16 cellular contexts compared by ENCODE assay signal in the genomic region with DNA sequence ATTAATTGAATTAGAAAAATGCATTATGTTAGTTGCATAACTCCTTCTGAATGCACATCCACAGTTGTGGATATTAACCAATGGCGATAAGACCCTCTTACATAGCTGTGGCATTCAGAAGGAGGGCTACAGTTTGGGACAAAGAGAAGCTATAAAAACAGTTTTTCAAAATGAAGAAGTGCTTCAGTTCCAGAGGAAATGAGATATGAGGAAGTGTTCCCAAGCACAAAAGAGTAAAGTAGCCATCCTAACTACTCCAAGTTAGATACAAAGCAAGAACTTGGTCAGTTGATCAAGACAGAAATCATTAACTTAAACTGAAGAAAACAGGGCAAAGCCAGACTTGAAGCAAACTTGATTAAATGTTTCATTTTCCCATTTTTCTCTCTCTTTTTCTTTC.
"Had no signal": no experiment of that assay in that cellular context is flagged by ENCODE, and none has a peak within 500 bp of the region (broad histone marks: within the 10 kb centered on the region; RNA-seq: fewer than 3 reads in every experiment).

No MANE protein-coding gene starts in this region.

- FAIRE-seq: endothelial cell of umbilical vein had no signal

- ATAC-seq: activated naive CD4-positive, alpha-beta T cell treated with anti-CD3 and anti-CD28 coated beads, Interleukin-2, amount 50 U/mL, for 72 hours; activated T-cell treated with anti-CD3 and anti-CD28 coated beads, Interleukin-2, amount 50 U/mL, for 4 hours; activated T-helper 17 cell treated with anti-CD3 and anti-CD28 coated beads, Interleukin-2, amount 50 U/mL, for 72 hours; gastroesophageal sphincter; right cardiac atrium had no signal

- DNase-seq: activated CD4-positive, alpha-beta memory T cell treated with anti-CD3 and anti-CD28 coated beads, Interleukin-2, amount 10 ng/mL, durations not matched to agents 7 days and 5 days; activated CD4-positive, alpha-beta T cell treated with anti-CD3 and anti-CD28 coated beads, Interleukin-2, amount 10 ng/mL, durations not matched to agents 24 days and 14 days; activated CD4-positive, CD25-positive, alpha-beta regulatory T cell treated with anti-CD3 and anti-CD28 coated beads, Interleukin-2, amount 50 U/mL, for 72 hours; activated gamma-delta T cell treated with Interleukin-2 at 50 U/mL for 16 hours; activated T-cell treated with anti-CD3 and anti-CD28 coated beads, Interleukin-2, amount 50 U/mL, for 4 hours; central memory CD4-positive, alpha-beta T cell; islet precursor cell; left ventricle myocardium inferior; posterior cingulate gyrus; right cardiac atrium; spleen; stimulated activated naive CD4-positive, alpha-beta T cell had no signal
